Comparison of ENCODE assay signal across 8 cellular contexts in the genomic region with DNA sequence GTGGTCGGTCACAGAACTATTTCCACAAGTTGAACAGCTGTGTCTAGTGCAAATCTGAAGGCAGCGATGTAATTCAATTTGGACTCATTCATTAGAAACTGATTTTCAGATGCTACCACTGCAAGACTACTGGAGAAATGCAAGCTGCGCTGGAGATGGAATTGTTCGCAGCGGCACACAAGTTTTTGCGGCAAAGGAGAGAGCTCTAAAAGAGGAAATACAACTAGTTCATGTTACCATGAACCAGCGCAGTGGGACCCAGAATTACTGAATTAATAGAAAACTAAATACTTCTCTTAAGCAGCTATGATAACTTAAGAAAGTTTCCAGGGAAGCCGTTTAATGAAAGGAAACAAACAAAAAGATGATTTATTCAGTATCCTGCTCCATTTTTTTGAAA. TPM values are rescaled to one million over a fixed set of nuclear protein-coding genes. Genes with fewer than 3 reads are reported as not detected.
DNase-seq lines count a peak whose midpoint lies in the region; TF ChIP-seq lines count a peak whose summit lies in the region.

No MANE protein-coding gene starts in this region.

- H2AK5ac ChIP-seq in mesendoderm (ENCODE audit: low read length) = no peak overlapping the region

- H2BK120ac ChIP-seq in mesendoderm (ENCODE audit: low read depth, low read length) = no peak overlapping the region

- DNase-seq in A673 (ENCODE audit: low spot score) (peak; percentile 40), HL-60 (ENCODE audit: low read depth in 1 of 2, low spot score in 1 of 2) (peak in 1 of 2 experiments; percentile 58), ascending aorta (ENCODE audit: low spot score in 2 of 2) (no peak), mesendoderm (no peak), hippocampal formation (lab: John Stamatoyannopoulos, UW) (no peak), NCI-H345 (lab: John Stamatoyannopoulos, UW) (no peak), nucleus accumbens (lab: John Stamatoyannopoulos, UW) (no peak)
- DNase-seq in stimulated activated naive CD4-positive, alpha-beta T cell treated with Interleukin-2 at 50 U/mL for 16 hours (lab: John Stamatoyannopoulos, UW) = no peak

- no peak overlapping the region for H2BK15ac ChIP-seq in mesendoderm (replicated peaks; ENCODE audit: low read depth)

- H3K79me2 ChIP-seq in mesendoderm (ENCODE audit: control insufficient read depth, insufficient read depth, low read length) = peaks cover 58% of the 10 kb centered on the region

- H3K56ac ChIP-seq in mesendoderm (ENCODE audit: low read length) = peak overlapping the region; percentile 67

- TSS peak; percentile 50 for BruUV-seq in A673 (replicated peaks; lab: Mats Ljungman, UMichigan)

- H3K9me3 ChIP-seq in A673 (ENCODE audit: low read depth, low read length, poor library complexity, severe bottlenecking) = no peaks in the 10 kb centered on the region
- no peaks in the 10 kb centered on the region for H3K9me3 ChIP-seq in ascending aorta

- H3K4me1 ChIP-seq in A673 (ENCODE audit: insufficient read depth, low read length, poor library complexity, severe bottlenecking) (peaks cover 54% of the 10 kb centered on the region), ascending aorta (peaks cover 23 to 42% of the 10 kb centered on the region in 2 donors), mesendoderm (ENCODE audit: control insufficient read depth, low read depth, low read length) (peaks cover 12% of the 10 kb centered on the region)

- H3K18ac ChIP-seq in mesendoderm (ENCODE audit: low read length) = no peak overlapping the region

- H3K27me3 ChIP-seq in A673 (replicated peaks; ENCODE audit: insufficient read depth, low read depth, low read length, poor library complexity) (no peaks in the 10 kb centered on the region), HL-60 (ENCODE audit: insufficient read depth, poor library complexity, severe bottlenecking) (no peaks in the 10 kb centered on the region), ascending aorta (no peaks in the 10 kb centered on the region), mesendoderm (ENCODE audit: insufficient read depth, low read length, poor library complexity) (no peaks in the 10 kb centered on the region)

- no peak overlapping the region for H4K5ac ChIP-seq in mesendoderm (ENCODE audit: low read length)

- peaks cover 13% of the 10 kb centered on the region for H3K79me1 ChIP-seq in mesendoderm (ENCODE audit: low read length)

- H3K4me3 ChIP-seq in A673 (ENCODE audit: low read depth, low read length, poor library complexity, severe bottlenecking) (peak overlapping the region; percentile 94), HL-60 (replicated peaks; ENCODE audit: insufficient read depth, low read length) (peak overlapping the region; percentile 71), ascending aorta (peak overlapping the region; percentile 78 to 100), mesendoderm (ENCODE audit: low read length) (peak overlapping the region; percentile 34)

- peak overlapping the region; percentile 80 for H3K23ac ChIP-seq in mesendoderm (ENCODE audit: low read length)

- POLR2A ChIA-PET in A673 (lab: Charles Lee; ENCODE audit: low non-redundant PET) = interaction anchor here (0.6 kb wide), 1 partner anchor 279 kb away, joined by 6 read pairs; no protein-coding TSS in a partner anchor

- H3K36me3 ChIP-seq in A673 (ENCODE audit: insufficient read depth, low read length, poor library complexity, severe bottlenecking) (no peaks in the 10 kb centered on the region), ascending aorta (no peaks in the 10 kb centered on the region), mesendoderm (ENCODE audit: control insufficient read depth, insufficient read depth, low read length) (no peaks in the 10 kb centered on the region)

- intact Hi-C loops in A673 (cut with micrococcal nuclease; ENCODE audit: unreplicated experiment) = loop anchor here (10.0 kb wide), 1 partner anchor 184 kb away; no protein-coding TSS in a partner anchor
- intact Hi-C loops in ascending aorta (cut with DNase I) = no loop called here

- WGBS in mesendoderm (ENCODE audit: extremely low coverage, insufficient coverage, low lambda C conversion rate) = no CpG with 5 or more reads among the region's 8 CpGs

- H3K9ac ChIP-seq in mesendoderm (ENCODE audit: low read length) = peak overlapping the region; percentile 80

- TF ChIP-seq CTCF in A673 (conservative IDR thresholded peaks at IDR 0.05; ENCODE audit: low read depth, low read length) = no peak
- no peak for TF ChIP-seq CTCF in HL-60 (IDR thresholded peaks at IDR 0.05; ENCODE audit: insufficient read depth, low read length)
- no peak for TF ChIP-seq CTCF in ascending aorta (IDR thresholded peaks at IDR 0.05)

- H2BK5ac ChIP-seq in mesendoderm (ENCODE audit: low read length) = no peak overlapping the region

- H4K8ac ChIP-seq in mesendoderm (ENCODE audit: low read depth, low read length) = no peak overlapping the region

- H3K27ac ChIP-seq in A673 (ENCODE audit: low read depth, low read length, poor library complexity, severe bottlenecking) (no peak overlapping the region), HL-60 (replicated peaks) (no peak overlapping the region), ascending aorta (no peak overlapping the region), mesendoderm (ENCODE audit: low read depth, low read length) (no peak overlapping the region)

- CTCF ChIA-PET in A673 (lab: Charles Lee) = interaction anchor here (0.7 kb wide), 1 partner anchor 189 kb away, joined by 3 read pairs; no protein-coding TSS in a partner anchor

- peak overlapping the region; percentile 86 for H3K4me2 ChIP-seq in mesendoderm (ENCODE audit: low read length)

- no peak overlapping the region for H3K4ac ChIP-seq in mesendoderm (ENCODE audit: low read depth, low read length)

RNA-seq across cellular contexts. Expression of a gene that starts 1.9 kb away (rescaled TPM):
- total RNA-seq in A673 (2021) (76.1 and 79.6 TPM in 2 replicates), ascending aorta (73.7 TPM)
- 43.5 TPM for polyA plus RNA-seq in mesendoderm (2013, experiment 1 of 2)
- polyA plus RNA-seq in mesendoderm (2013, experiment 2 of 2) = 43.2 TPM

Comparison
In these comparisons a context has a peak if more than half of its experiments do, and no peak if none do; other contexts are left out.
1. H3K4me3 ChIP-seq: peak in every context shown above with its lines; median percentile 94 in A673; 89 in ascending aorta; 71 in HL-60; 34 in mesendoderm.